ENCODE assay signal across 17 cellular contexts in the genomic region with DNA sequence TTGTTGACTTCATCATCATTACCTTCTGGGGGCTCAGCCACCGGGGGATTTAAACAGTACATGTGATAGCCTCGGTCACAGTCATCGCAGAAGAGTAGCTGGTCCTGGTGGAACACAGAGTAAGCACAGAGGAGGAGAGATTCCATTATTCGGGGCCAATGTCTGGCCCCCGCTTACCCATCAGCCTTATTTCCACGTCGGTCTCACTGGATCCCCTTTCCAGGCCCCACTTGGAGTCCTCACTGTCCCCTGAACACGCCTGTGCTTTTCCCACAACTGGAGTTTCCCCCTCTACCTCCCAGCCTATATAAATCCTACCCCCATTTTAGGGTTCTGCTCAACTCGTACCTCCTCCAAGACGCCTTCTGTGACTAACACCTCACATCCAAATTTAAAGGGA.
DNase-seq lines count a peak whose midpoint lies in the region; ATAC-seq and TF ChIP-seq lines count a peak whose summit lies in the region.
"Had no signal": no experiment of that assay in that cellular context is flagged by ENCODE, and none has a peak within 500 bp of the region (broad histone marks: within the 10 kb centered on the region; RNA-seq: fewer than 3 reads in every experiment).

No MANE protein-coding gene starts in this region.

- no peaks in the 10 kb centered on the region for H3F3A ChIP-seq in neural progenitor cell (ENCODE audit: low read depth)

- peaks cover 44% of the 10 kb centered on the region for H3K27me3 Mint-ChIP-seq in activated CD8-positive, alpha-beta memory T cell treated with anti-CD3 and anti-CD28 coated beads, Interleukin-2, amount 10 ng/mL, durations not matched to agents 7 days and 5 days
- H3K27me3 Mint-ChIP-seq in neural progenitor cell (ENCODE audit: insufficient read depth, low read depth): peaks cover 21% of the 10 kb centered on the region
- no peaks in the 10 kb centered on the region for H3K27me3 Mint-ChIP-seq in type B pancreatic cell
- H3K27me3 Mint-ChIP-seq in activated CD4-positive, alpha-beta T cell treated with anti-CD3 and anti-CD28 coated beads, Interleukin-2, amount 10 ng/mL, durations not matched to agents 7 days and 5 days: peaks cover 26% of the 10 kb centered on the region

- H3K27me3 ChIP-seq in neural progenitor cell: no peaks in the 10 kb centered on the region

- H3K4me3 Mint-ChIP-seq in activated CD8-positive, alpha-beta memory T cell treated with anti-CD3 and anti-CD28 coated beads, Interleukin-2, amount 10 ng/mL, durations not matched to agents 7 days and 5 days: no peak overlapping the region
- H3K4me3 Mint-ChIP-seq in neural progenitor cell (peak overlapping the region; percentile 50), type B pancreatic cell (no peak overlapping the region)
- H3K4me3 Mint-ChIP-seq in activated CD4-positive, alpha-beta T cell treated with anti-CD3 and anti-CD28 coated beads, Interleukin-2, amount 10 ng/mL, durations not matched to agents 7 days and 5 days: no peak overlapping the region
- H3K4me3 Mint-ChIP-seq: CD4-positive, CD25-positive, alpha-beta regulatory T cell; GM23338 had no signal

- peaks cover 18% of the 10 kb centered on the region for H3K4me1 ChIP-seq in neural progenitor cell

- no peak for ATAC-seq in activated CD8-positive, alpha-beta memory T cell treated with anti-CD3 and anti-CD28 coated beads, Interleukin-2, amount 10 ng/mL, durations not matched to agents 7 days and 5 days
- ATAC-seq in sciatic nerve: no peak
- ATAC-seq: GM23338 had no signal

- CTCF ChIA-PET in activated CD8-positive, alpha-beta memory T cell treated with anti-CD3 and anti-CD28 coated beads, Interleukin-2, amount 10 ng/mL, durations not matched to agents 7 days and 5 days (lab: Charles Lee): no interaction called here
- CTCF ChIA-PET in activated CD4-positive, alpha-beta T cell treated with anti-CD3 and anti-CD28 coated beads, Interleukin-2, amount 10 ng/mL, durations not matched to agents 7 days and 5 days (lab: Charles Lee): no interaction called here

- TF ChIP-seq CTCF in neural progenitor cell (IDR thresholded peaks at IDR 0.05): no peak
- TF ChIP-seq CTCF in type B pancreatic cell (conservative IDR thresholded peaks at IDR 0.05): no peak

- peak; percentile 15 for DNase-seq in activated CD8-positive, alpha-beta memory T cell treated with anti-CD3 and anti-CD28 coated beads, Interleukin-2, amount 10 ng/mL, durations not matched to agents 7 days and 5 days
- no peak for DNase-seq in activated CD8-positive, alpha-beta memory T cell treated with anti-CD3 and anti-CD28 coated beads, Interleukin-2, amount 50 U/mL, for 48 hours
- peak; percentile 26 for DNase-seq in ecto neural progenitor cell (ENCODE audit: low spot score)
- no peak for DNase-seq in neural progenitor cell (ENCODE audit: low spot score)
- peak; percentile 13 for DNase-seq in type B pancreatic cell (ENCODE audit: extremely low spot score, unreplicated experiment)
- no peak for DNase-seq in sciatic nerve (ENCODE audit: low spot score)
- DNase-seq in NCI-H187 treated with DMSO at 0.1 percent for 48 hours (lab: John Stamatoyannopoulos, UW): no peak
- no peak for DNase-seq in activated CD4-positive, alpha-beta T cell treated with anti-CD3 and anti-CD28 coated beads, Interleukin-2, amount 10 ng/mL, durations not matched to agents 7 days and 5 days
- DNase-seq: 8988T; AML-193; CD4-positive, CD25-positive, alpha-beta regulatory T cell; DMS53; GF-D8; H7 had no signal

- no peak overlapping the region for H3K4me3 ChIP-seq in neural progenitor cell
- H3K4me3 ChIP-seq: BLaER1 treated with 17β-estradiol and CSF1 and Interleukin-3, amounts not matched to agents 10 nM and 100 nM; GM23338 had no signal

- no peaks in the 10 kb centered on the region for H4K20me1 ChIP-seq in neural progenitor cell (ENCODE audit: low read depth)
- H4K20me1 ChIP-seq: BLaER1 treated with 17β-estradiol and CSF1 and Interleukin-3, amounts not matched to agents 10 nM and 100 nM had no signal

- POLR2A ChIA-PET in activated CD4-positive, alpha-beta T cell treated with anti-CD3 and anti-CD28 coated beads, Interleukin-2, amount 10 ng/mL, durations not matched to agents 7 days and 5 days (lab: Charles Lee): no interaction called here

- H3K79me2 ChIP-seq in neural progenitor cell (ENCODE audit: low read depth): no peaks in the 10 kb centered on the region

- H2AFZ ChIP-seq in neural progenitor cell (replicated peaks): no peak overlapping the region
- H2AFZ ChIP-seq: GM23338 had no signal

- intact Hi-C loops in sciatic nerve (cut with DNase I): no loop called here

- no peaks in the 10 kb centered on the region for H3K9me3 Mint-ChIP-seq in activated CD8-positive, alpha-beta memory T cell treated with anti-CD3 and anti-CD28 coated beads, Interleukin-2, amount 10 ng/mL, durations not matched to agents 7 days and 5 days (ENCODE audit: low read depth)
- H3K9me3 Mint-ChIP-seq in neural progenitor cell (peaks cover 11% of the 10 kb centered on the region), type B pancreatic cell (peaks cover 9% of the 10 kb centered on the region)
- peaks cover 3% of the 10 kb centered on the region for H3K9me3 Mint-ChIP-seq in activated CD4-positive, alpha-beta T cell treated with anti-CD3 and anti-CD28 coated beads, Interleukin-2, amount 10 ng/mL, durations not matched to agents 7 days and 5 days

- no peak overlapping the region for H3K27ac ChIP-seq in neural progenitor cell
- H3K27ac ChIP-seq: BLaER1 treated with 17β-estradiol and CSF1 and Interleukin-3, amounts not matched to agents 10 nM and 100 nM; HL-60 had no signal

- H3K4me2 ChIP-seq in neural progenitor cell: no peak overlapping the region
- H3K4me2 ChIP-seq: GM23338 had no signal

- H3K4me1 Mint-ChIP-seq in activated CD8-positive, alpha-beta memory T cell treated with anti-CD3 and anti-CD28 coated beads, Interleukin-2, amount 10 ng/mL, durations not matched to agents 7 days and 5 days: no peaks in the 10 kb centered on the region
- H3K4me1 Mint-ChIP-seq in neural progenitor cell (peaks cover 64% of the 10 kb centered on the region), type B pancreatic cell (ENCODE audit: unreplicated experiment) (peaks cover 30% of the 10 kb centered on the region)
- H3K4me1 Mint-ChIP-seq in activated CD4-positive, alpha-beta T cell treated with anti-CD3 and anti-CD28 coated beads, Interleukin-2, amount 10 ng/mL, durations not matched to agents 7 days and 5 days: peaks cover 10% of the 10 kb centered on the region

- H3K9ac ChIP-seq in neural progenitor cell: no peak overlapping the region
- H3K9ac ChIP-seq: BLaER1 treated with 17β-estradiol and CSF1 and Interleukin-3, amounts not matched to agents 10 nM and 100 nM had no signal

- H3K36me3 ChIP-seq in neural progenitor cell: no peaks in the 10 kb centered on the region
- H3K36me3 ChIP-seq: BLaER1 treated with 17β-estradiol and CSF1 and Interleukin-3, amounts not matched to agents 10 nM and 100 nM had no signal

- H3K27ac Mint-ChIP-seq in activated CD8-positive, alpha-beta memory T cell treated with anti-CD3 and anti-CD28 coated beads, Interleukin-2, amount 10 ng/mL, durations not matched to agents 7 days and 5 days: no peak overlapping the region
- H3K27ac Mint-ChIP-seq in neural progenitor cell (peak overlapping the region; percentile 8), type B pancreatic cell (no peak overlapping the region)
- H3K27ac Mint-ChIP-seq in activated CD4-positive, alpha-beta T cell treated with anti-CD3 and anti-CD28 coated beads, Interleukin-2, amount 10 ng/mL, durations not matched to agents 7 days and 5 days: no peak overlapping the region
- H3K27ac Mint-ChIP-seq: CD4-positive, CD25-positive, alpha-beta regulatory T cell; GM23338 had no signal

- H3K9me3 ChIP-seq in neural progenitor cell (ENCODE audit: low read depth): peaks cover 6% of the 10 kb centered on the region

- H3K36me3 Mint-ChIP-seq in activated CD8-positive, alpha-beta memory T cell treated with anti-CD3 and anti-CD28 coated beads, Interleukin-2, amount 10 ng/mL, durations not matched to agents 7 days and 5 days: no peaks in the 10 kb centered on the region
- H3K36me3 Mint-ChIP-seq in neural progenitor cell (no peaks in the 10 kb centered on the region), type B pancreatic cell (no peaks in the 10 kb centered on the region)
- H3K36me3 Mint-ChIP-seq in activated CD4-positive, alpha-beta T cell treated with anti-CD3 and anti-CD28 coated beads, Interleukin-2, amount 10 ng/mL, durations not matched to agents 7 days and 5 days (ENCODE audit: low read depth): no peaks in the 10 kb centered on the region
- H3K36me3 Mint-ChIP-seq: CD4-positive, CD25-positive, alpha-beta regulatory T cell had no signal

Comparison
In these comparisons a context has a peak if more than half of its experiments do, and no peak if none do; other contexts are left out.
1. DNase-seq: peak in activated CD8-positive, alpha-beta memory T cell treated with anti-CD3 and anti-CD28 coated beads, Interleukin-2, amount 10 ng/mL, durations not matched to agents 7 days and 5 days (single experiment), ecto neural progenitor cell (single experiment) and type B pancreatic cell (single experiment); none in activated CD8-positive, alpha-beta memory T cell treated with anti-CD3 and anti-CD28 coated beads, Interleukin-2, amount 50 U/mL, for 48 hours (single experiment), neural progenitor cell (single experiment), sciatic nerve (single experiment), NCI-H187 treated with DMSO at 0.1 percent for 48 hours (single experiment) and activated CD4-positive, alpha-beta T cell treated with anti-CD3 and anti-CD28 coated beads, Interleukin-2, amount 10 ng/mL, durations not matched to agents 7 days and 5 days (single experiment).